Comparison of ENCODE assay signal across 8 cellular contexts in genomic region chr20:12570371-12570770, GRCh38.
DNase-seq lines count a peak whose midpoint lies in the region; ATAC-seq and TF ChIP-seq lines count a peak whose summit lies in the region.

No MANE protein-coding gene starts in this region.

- DNase-seq in Kasumi-1 (lab: John Stamatoyannopoulos, UW), result peak; percentile 71 to 80
- peak; percentile 28 for DNase-seq in NOMO-1 treated with DMSO at 0.1 percent for 48 hours (lab: John Stamatoyannopoulos, UW; ENCODE audit: unreplicated experiment)
- peak; percentile 14 for DNase-seq in globus pallidus (ENCODE audit: low spot score)
- no peak for DNase-seq in activated CD4-positive, CD25-positive, alpha-beta regulatory T cell treated with anti-CD3 and anti-CD28 coated beads, Interleukin-2, amount 50 U/mL, for 72 hours
- no peak for DNase-seq in cerebellum (ENCODE audit: low spot score)

- TF ChIP-seq CTCF in 22Rv1 (IDR thresholded peaks at IDR 0.05), result peak; percentile 77

- H3K27ac ChIP-seq in 22Rv1, result no peak overlapping the region

- ATAC-seq in GM19023 (IDR thresholded peaks at IDR 0.05; ENCODE audit: unreplicated experiment) (no peak), HG02970 (IDR thresholded peaks at IDR 0.05; ENCODE audit: low FRiP score, unreplicated experiment) (no peak)

Comparison
In these comparisons a context has a peak if more than half of its experiments do, and no peak if none do; other contexts are left out.
1. DNase-seq: peak in Kasumi-1 (2 of 2), NOMO-1 treated with DMSO at 0.1 percent for 48 hours (single experiment) and globus pallidus (single experiment); none in activated CD4-positive, CD25-positive, alpha-beta regulatory T cell treated with anti-CD3 and anti-CD28 coated beads, Interleukin-2, amount 50 U/mL, for 72 hours (single experiment) and cerebellum (single experiment).